In genomic region chr12:50536831-50537537, GRCh38 we compare ENCODE assay signal across 1 cellular context.
TF ChIP-seq lines count a peak whose summit lies in the region.

No MANE protein-coding gene starts in this region.

TF ChIP-seq in WTC11, 78 proteins besides CTCF, POLR2A, EP300 and RAD21 (continued from another document):
- TF ChIP-seq, protein P1, sequence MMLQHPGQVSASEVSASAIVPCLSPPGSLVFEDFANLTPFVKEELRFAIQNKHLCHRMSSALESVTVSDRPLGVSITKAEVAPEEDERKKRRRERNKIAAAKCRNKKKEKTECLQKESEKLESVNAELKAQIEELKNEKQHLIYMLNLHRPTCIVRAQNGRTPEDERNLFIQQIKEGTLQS (CRISPR knock-in tag; conservative IDR thresholded peaks at IDR 0.05): no peak
- TF ChIP-seq GABPB1 (CRISPR knock-in tag; IDR thresholded peaks at IDR 0.05) (no peak), ZNF425 (CRISPR knock-in tag; conservative IDR thresholded peaks at IDR 0.05) (no peak), ZNF263 (CRISPR knock-in tag; IDR thresholded peaks at IDR 0.05; ENCODE audit: low read depth) (no peak)
- TF ChIP-seq, protein P2, sequence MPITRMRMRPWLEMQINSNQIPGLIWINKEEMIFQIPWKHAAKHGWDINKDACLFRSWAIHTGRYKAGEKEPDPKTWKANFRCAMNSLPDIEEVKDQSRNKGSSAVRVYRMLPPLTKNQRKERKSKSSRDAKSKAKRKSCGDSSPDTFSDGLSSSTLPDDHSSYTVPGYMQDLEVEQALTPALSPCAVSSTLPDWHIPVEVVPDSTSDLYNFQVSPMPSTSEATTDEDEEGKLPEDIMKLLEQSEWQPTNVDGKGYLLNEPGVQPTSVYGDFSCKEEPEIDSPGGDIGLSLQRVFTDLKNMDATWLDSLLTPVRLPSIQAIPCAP (CRISPR knock-in tag; IDR thresholded peaks at IDR 0.05): no peak
TF ChIP-seq in WTC11: peak in this region for 0.
